In the genomic region with DNA sequence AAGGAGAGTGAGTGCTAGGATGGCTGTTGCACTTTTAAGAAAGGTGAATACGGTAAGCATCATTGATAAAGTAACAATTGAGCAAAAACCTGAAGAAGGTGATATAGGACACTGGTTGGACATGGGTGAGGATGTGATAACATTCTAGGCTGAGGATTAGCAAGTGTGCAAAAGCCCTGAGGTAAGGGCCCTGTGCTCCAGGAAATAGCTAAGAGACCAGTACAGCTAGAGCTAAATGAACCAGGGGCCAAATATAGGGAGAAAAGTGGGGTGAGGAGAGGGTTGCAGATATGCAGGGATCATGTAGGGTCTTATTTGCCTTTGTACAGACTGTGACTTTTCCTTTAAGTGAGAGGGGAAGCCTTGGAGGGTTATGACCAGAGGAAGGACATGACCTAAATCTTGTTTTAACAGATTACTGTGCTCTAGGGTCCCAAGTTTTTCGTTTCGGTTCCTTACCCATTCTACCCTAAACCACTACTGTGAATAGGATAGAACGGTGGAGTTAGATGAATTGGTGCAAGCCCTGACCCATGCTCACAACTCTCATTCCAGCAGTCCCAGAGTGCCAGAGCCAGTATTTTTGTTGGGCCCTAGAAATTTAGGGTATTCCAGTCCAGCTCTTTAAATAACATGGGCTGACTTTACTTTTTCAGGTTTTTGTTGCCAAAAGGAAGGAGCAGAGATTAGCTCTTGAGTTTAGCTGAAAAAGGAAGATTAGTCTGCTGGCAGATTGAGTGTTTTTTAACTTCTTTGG, we compare ENCODE assay signal across 1 cellular context.
A peak's percentile ranks its signal among the peaks of the same experiment; 100 is the strongest.
TF ChIP-seq lines count a peak whose summit lies in the region.

No MANE protein-coding gene starts in this region.

TF ChIP-seq in HepG2, 621 proteins besides CTCF, POLR2A, EP300 and RAD21:
- TF ChIP-seq ZNF34 (CRISPR knock-in tag; IDR thresholded peaks at IDR 0.05; ENCODE audit: borderline replicate concordance) (no peak), PHF20 (CRISPR knock-in tag; IDR thresholded peaks at IDR 0.05) (no peak), ATF7-NPFF (CRISPR knock-in tag; IDR thresholded peaks at IDR 0.05; ENCODE audit: low read depth) (no peak), ZMYM4 (CRISPR knock-in tag; IDR thresholded peaks at IDR 0.05) (no peak), TGIF2 (CRISPR knock-in tag; IDR thresholded peaks at IDR 0.05) (0 out of 2 replicates have a peak, but pooled peaks have one; percentile 35)
- TF ChIP-seq, protein P1, sequence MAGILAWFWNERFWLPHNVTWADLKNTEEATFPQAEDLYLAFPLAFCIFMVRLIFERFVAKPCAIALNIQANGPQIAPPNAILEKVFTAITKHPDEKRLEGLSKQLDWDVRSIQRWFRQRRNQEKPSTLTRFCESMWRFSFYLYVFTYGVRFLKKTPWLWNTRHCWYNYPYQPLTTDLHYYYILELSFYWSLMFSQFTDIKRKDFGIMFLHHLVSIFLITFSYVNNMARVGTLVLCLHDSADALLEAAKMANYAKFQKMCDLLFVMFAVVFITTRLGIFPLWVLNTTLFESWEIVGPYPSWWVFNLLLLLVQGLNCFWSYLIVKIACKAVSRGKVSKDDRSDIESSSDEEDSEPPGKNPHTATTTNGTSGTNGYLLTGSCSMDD (CRISPR knock-in tag; IDR thresholded peaks at IDR 0.05) = no peak
- TF ChIP-seq, protein P2, sequence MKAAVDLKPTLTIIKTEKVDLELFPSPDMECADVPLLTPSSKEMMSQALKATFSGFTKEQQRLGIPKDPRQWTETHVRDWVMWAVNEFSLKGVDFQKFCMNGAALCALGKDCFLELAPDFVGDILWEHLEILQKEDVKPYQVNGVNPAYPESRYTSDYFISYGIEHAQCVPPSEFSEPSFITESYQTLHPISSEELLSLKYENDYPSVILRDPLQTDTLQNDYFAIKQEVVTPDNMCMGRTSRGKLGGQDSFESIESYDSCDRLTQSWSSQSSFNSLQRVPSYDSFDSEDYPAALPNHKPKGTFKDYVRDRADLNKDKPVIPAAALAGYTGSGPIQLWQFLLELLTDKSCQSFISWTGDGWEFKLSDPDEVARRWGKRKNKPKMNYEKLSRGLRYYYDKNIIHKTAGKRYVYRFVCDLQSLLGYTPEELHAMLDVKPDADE (CRISPR knock-in tag; IDR thresholded peaks at IDR 0.05) = no peak
